Comparison of ENCODE assay signal across 1 cellular context in the genomic region with DNA sequence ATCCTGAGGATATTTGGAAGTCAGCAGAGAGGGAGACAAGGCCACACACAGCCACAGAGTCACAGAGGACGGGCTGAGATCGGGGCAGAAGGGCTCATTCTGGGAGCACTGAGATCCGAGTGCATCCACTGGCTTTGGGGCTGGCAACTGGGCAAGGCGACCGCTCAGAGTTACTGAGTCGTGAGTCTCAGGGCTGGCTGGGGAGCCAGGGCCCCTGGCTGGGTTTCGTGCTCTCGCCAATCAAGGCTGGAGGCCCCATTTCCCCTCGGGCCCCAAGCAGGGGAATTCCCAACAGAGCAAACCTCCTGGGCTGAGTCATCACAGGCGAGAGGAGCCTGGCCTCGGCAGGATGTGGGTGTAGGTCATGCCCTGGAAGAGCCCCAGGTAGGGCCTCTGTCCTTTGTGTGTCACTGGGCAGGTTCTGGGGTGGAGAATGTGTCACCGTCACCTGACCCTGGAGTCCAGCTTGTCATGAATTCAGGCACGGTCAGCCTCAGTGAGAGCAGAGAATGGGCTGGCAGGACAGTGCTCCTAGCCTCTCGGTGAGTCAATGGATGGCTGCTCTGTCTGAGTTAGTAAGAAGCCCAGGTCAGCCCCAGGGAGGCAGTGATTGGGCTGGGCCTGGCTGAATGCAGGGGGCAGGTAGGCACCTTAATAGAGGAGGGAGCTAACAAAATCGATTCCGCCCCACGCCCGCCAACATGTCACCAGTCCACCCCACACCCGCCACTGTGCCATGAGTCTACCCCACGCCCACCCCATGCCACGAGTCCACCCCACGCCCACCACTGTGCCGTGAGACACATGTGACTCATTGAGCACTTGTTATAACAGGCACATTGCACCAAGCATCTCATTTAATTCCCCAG.
A peak's percentile ranks its signal among the peaks of the same experiment; 100 is the strongest.
TF ChIP-seq lines count a peak whose summit lies in the region.

No MANE protein-coding gene starts in this region.

TF ChIP-seq in GM12878, 131 proteins besides CTCF, POLR2A, EP300 and RAD21 (continues in another document):
- TF ChIP-seq EZH2 (IDR thresholded peaks at IDR 0.05; ENCODE audit: borderline replicate concordance, control insufficient read depth, low read depth, low read length) (0 out of 2 replicates have a peak, but pooled peaks have one; percentile 53), BCLAF1 (IDR thresholded peaks at IDR 0.05) (no peak), FOXM1 (IDR thresholded peaks at IDR 0.05; ENCODE audit: low read depth, low read length) (no peak), CBX3 (IDR thresholded peaks at IDR 0.05; ENCODE audit: borderline replicate concordance, low read depth) (no peak), RCOR1 (conservative IDR thresholded peaks at IDR 0.05; ENCODE audit: low read depth, low read length) (0 out of 2 replicates have a peak, but pooled peaks have one; percentile 43), IKZF2 (IDR thresholded peaks at IDR 0.05) (peak; percentile 97 to 98), RUNX3 (IDR thresholded peaks at IDR 0.05; ENCODE audit: low read length) (no peak), KDM1A (IDR thresholded peaks at IDR 0.05; ENCODE audit: borderline replicate concordance) (no peak), RELB (IDR thresholded peaks at IDR 0.05; ENCODE audit: low read depth) (peak; percentile 97), RB1 (IDR thresholded peaks at IDR 0.05; ENCODE audit: borderline replicate concordance) (no peak), KLF5 (IDR thresholded peaks at IDR 0.05; ENCODE audit: partially characterized antibody) (peak; percentile 95), CHD4 (IDR thresholded peaks at IDR 0.05) (no peak), FOS (IDR thresholded peaks at IDR 0.05; ENCODE audit: borderline replicate concordance, extremely low read depth, insufficient read length) (no peak), ZNF217 (IDR thresholded peaks at IDR 0.05) (no peak), RBBP5 (conservative IDR thresholded peaks at IDR 0.05) (no peak), IRF4 (IDR thresholded peaks at IDR 0.05; ENCODE audit: low read depth, low read length) (peak; percentile 94), KAT2A (conservative IDR thresholded peaks at IDR 0.05; ENCODE audit: control insufficient read depth, low read depth, low read length) (no peak), NRF1 (conservative IDR thresholded peaks at IDR 0.05; ENCODE audit: low read depth, low read length) (no peak), MTA2 (IDR thresholded peaks at IDR 0.05; ENCODE audit: low read depth) (peak; percentile 96), RFX5 (IDR thresholded peaks at IDR 0.05; ENCODE audit: low read depth, low read length) (peak; percentile 74), SMAD1 (IDR thresholded peaks at IDR 0.05; ENCODE audit: low read depth, partially characterized antibody) (peak; percentile 33), SMARCA5 (IDR thresholded peaks at IDR 0.05) (peak; percentile 75), HDGF (IDR thresholded peaks at IDR 0.05) (peak; percentile 52; the same call in 1 of the 2 replicates), SUPT20H (IDR thresholded peaks at IDR 0.05; ENCODE audit: borderline replicate concordance, control insufficient read depth, low read depth, low read length) (no peak), SREBF2 (IDR thresholded peaks at IDR 0.05; ENCODE audit: low read length) (no peak), HSF1 (IDR thresholded peaks at IDR 0.05; ENCODE audit: low read depth, low read length) (no peak), TBL1XR1 (IDR thresholded peaks at IDR 0.05; ENCODE audit: low read depth, low read length) (peak; percentile 100), RELA (IDR thresholded peaks at IDR 0.05; ENCODE audit: borderline replicate concordance, partially characterized antibody) (peak; percentile 100), ZSCAN29 (IDR thresholded peaks at IDR 0.05) (peak; percentile 76; the same call in 1 of the 2 replicates), STAT1 (conservative IDR thresholded peaks at IDR 0.05) (no peak), POLR2AphosphoS5 (IDR thresholded peaks at IDR 0.05; ENCODE audit: low read length) (peak; percentile 95)
- TF ChIP-seq, protein P1, sequence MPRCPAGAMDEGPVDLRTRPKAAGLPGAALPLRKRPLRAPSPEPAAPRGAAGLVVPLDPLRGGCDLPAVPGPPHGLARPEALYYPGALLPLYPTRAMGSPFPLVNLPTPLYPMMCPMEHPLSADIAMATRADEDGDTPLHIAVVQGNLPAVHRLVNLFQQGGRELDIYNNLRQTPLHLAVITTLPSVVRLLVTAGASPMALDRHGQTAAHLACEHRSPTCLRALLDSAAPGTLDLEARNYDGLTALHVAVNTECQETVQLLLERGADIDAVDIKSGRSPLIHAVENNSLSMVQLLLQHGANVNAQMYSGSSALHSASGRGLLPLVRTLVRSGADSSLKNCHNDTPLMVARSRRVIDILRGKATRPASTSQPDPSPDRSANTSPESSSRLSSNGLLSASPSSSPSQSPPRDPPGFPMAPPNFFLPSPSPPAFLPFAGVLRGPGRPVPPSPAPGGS (IDR thresholded peaks at IDR 0.05; ENCODE audit: borderline replicate concordance, insufficient read depth, low read depth, low read length, poor library complexity, severe bottlenecking), result peak; percentile 100
- TF ChIP-seq, protein P2, sequence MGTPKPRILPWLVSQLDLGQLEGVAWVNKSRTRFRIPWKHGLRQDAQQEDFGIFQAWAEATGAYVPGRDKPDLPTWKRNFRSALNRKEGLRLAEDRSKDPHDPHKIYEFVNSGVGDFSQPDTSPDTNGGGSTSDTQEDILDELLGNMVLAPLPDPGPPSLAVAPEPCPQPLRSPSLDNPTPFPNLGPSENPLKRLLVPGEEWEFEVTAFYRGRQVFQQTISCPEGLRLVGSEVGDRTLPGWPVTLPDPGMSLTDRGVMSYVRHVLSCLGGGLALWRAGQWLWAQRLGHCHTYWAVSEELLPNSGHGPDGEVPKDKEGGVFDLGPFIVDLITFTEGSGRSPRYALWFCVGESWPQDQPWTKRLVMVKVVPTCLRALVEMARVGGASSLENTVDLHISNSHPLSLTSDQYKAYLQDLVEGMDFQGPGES (IDR thresholded peaks at IDR 0.05), result peak; percentile 48; the same call in 1 of the 2 replicates
- TF ChIP-seq, protein P3, sequence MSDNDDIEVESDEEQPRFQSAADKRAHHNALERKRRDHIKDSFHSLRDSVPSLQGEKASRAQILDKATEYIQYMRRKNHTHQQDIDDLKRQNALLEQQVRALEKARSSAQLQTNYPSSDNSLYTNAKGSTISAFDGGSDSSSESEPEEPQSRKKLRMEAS (IDR thresholded peaks at IDR 0.05; ENCODE audit: low read depth, low read length), result peak; percentile 50; the same call in 1 of the 2 replicates
- TF ChIP-seq, protein P4, sequence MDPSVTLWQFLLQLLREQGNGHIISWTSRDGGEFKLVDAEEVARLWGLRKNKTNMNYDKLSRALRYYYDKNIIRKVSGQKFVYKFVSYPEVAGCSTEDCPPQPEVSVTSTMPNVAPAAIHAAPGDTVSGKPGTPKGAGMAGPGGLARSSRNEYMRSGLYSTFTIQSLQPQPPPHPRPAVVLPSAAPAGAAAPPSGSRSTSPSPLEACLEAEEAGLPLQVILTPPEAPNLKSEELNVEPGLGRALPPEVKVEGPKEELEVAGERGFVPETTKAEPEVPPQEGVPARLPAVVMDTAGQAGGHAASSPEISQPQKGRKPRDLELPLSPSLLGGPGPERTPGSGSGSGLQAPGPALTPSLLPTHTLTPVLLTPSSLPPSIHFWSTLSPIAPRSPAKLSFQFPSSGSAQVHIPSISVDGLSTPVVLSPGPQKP (IDR thresholded peaks at IDR 0.05; ENCODE audit: low read depth, low read length), result peak; percentile 48; the same call in 1 of the 2 replicates
- TF ChIP-seq, protein P5, sequence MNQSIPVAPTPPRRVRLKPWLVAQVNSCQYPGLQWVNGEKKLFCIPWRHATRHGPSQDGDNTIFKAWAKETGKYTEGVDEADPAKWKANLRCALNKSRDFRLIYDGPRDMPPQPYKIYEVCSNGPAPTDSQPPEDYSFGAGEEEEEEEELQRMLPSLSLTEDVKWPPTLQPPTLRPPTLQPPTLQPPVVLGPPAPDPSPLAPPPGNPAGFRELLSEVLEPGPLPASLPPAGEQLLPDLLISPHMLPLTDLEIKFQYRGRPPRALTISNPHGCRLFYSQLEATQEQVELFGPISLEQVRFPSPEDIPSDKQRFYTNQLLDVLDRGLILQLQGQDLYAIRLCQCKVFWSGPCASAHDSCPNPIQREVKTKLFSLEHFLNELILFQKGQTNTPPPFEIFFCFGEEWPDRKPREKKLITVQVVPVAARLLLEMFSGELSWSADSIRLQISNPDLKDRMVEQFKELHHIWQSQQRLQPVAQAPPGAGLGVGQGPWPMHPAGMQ (IDR thresholded peaks at IDR 0.05; ENCODE audit: borderline replicate concordance), result no peak
- TF ChIP-seq, protein P6, sequence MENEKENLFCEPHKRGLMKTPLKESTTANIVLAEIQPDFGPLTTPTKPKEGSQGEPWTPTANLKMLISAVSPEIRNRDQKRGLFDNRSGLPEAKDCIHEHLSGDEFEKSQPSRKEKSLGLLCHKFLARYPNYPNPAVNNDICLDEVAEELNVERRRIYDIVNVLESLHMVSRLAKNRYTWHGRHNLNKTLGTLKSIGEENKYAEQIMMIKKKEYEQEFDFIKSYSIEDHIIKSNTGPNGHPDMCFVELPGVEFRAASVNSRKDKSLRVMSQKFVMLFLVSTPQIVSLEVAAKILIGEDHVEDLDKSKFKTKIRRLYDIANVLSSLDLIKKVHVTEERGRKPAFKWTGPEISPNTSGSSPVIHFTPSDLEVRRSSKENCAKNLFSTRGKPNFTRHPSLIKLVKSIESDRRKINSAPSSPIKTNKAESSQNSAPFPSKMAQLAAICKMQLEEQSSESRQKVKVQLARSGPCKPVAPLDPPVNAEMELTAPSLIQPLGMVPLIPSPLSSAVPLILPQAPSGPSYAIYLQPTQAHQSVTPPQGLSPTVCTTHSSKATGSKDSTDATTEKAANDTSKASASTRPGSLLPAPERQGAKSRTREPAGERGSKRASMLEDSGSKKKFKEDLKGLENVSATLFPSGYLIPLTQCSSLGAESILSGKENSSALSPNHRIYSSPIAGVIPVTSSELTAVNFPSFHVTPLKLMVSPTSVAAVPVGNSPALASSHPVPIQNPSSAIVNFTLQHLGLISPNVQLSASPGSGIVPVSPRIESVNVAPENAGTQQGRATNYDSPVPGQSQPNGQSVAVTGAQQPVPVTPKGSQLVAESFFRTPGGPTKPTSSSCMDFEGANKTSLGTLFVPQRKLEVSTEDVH (IDR thresholded peaks at IDR 0.05; ENCODE audit: low read depth, partially characterized antibody), result no peak
- TF ChIP-seq, protein P7, sequence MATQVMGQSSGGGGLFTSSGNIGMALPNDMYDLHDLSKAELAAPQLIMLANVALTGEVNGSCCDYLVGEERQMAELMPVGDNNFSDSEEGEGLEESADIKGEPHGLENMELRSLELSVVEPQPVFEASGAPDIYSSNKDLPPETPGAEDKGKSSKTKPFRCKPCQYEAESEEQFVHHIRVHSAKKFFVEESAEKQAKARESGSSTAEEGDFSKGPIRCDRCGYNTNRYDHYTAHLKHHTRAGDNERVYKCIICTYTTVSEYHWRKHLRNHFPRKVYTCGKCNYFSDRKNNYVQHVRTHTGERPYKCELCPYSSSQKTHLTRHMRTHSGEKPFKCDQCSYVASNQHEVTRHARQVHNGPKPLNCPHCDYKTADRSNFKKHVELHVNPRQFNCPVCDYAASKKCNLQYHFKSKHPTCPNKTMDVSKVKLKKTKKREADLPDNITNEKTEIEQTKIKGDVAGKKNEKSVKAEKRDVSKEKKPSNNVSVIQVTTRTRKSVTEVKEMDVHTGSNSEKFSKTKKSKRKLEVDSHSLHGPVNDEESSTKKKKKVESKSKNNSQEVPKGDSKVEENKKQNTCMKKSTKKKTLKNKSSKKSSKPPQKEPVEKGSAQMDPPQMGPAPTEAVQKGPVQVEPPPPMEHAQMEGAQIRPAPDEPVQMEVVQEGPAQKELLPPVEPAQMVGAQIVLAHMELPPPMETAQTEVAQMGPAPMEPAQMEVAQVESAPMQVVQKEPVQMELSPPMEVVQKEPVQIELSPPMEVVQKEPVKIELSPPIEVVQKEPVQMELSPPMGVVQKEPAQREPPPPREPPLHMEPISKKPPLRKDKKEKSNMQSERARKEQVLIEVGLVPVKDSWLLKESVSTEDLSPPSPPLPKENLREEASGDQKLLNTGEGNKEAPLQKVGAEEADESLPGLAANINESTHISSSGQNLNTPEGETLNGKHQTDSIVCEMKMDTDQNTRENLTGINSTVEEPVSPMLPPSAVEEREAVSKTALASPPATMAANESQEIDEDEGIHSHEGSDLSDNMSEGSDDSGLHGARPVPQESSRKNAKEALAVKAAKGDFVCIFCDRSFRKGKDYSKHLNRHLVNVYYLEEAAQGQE (IDR thresholded peaks at IDR 0.05; ENCODE audit: low read depth, low read length), result peak; percentile 57; the same call in 1 of the 2 replicates
